Comparison of ENCODE assay signal across 8 cellular contexts in genomic region chr7:76047305-76047810, GRCh38. TPM values are rescaled to one million over a fixed set of nuclear protein-coding genes. Genes with fewer than 3 reads are reported as not detected.
DNase-seq lines count a peak whose midpoint lies in the region; ATAC-seq and TF ChIP-seq lines count a peak whose summit lies in the region.

No MANE protein-coding gene starts in this region.

- H3K4me1 ChIP-seq in HCT116 (ENCODE audit: control insufficient read depth in 1 of 2, insufficient read depth in 2 of 2, low read length in 2 of 2) (peaks cover 5 to 21% of the 10 kb centered on the region in 2 experiments), fibroblast of lung (ENCODE audit: control insufficient read depth, extremely low read depth, insufficient read depth, low read length) (peaks cover 5% of the 10 kb centered on the region), neuron (ENCODE audit: insufficient read depth, low read length) (peaks cover 16% of the 10 kb centered on the region)

- TF ChIP-seq CTCF in HCT116 (IDR thresholded peaks at IDR 0.05 in 2 of 3, conservative IDR thresholded peaks at IDR 0.05 in 1 of 3; ENCODE audit: borderline replicate concordance in 1 of 3, insufficient read depth in 1 of 3, low read depth in 2 of 3, low read length in 2 of 3) = no peak
- no peak for TF ChIP-seq CTCF in fibroblast of lung (conservative IDR thresholded peaks at IDR 0.05 in 1 of 2, IDR thresholded peaks at IDR 0.05 in 1 of 2; ENCODE audit: low read depth in 1 of 2, low read length in 2 of 2)

- H3K9ac ChIP-seq in HCT116 (ENCODE audit: low read length) (peak overlapping the region; percentile 100), fibroblast of lung (ENCODE audit: insufficient read depth, low read length) (peak overlapping the region; percentile 97)

- intact Hi-C loops in HCT116 (cut with micrococcal nuclease) = loop anchor here (5.0 kb wide), 1 partner anchor 85 kb away; no protein-coding TSS in a partner anchor

- no peaks in the 10 kb centered on the region for H3K27me3 ChIP-seq in HCT116 (ENCODE audit: insufficient read depth, low read length)
- no peaks in the 10 kb centered on the region for H3K27me3 ChIP-seq in fibroblast of lung (ENCODE audit: control insufficient read depth, insufficient read depth, low read length)
- no peaks in the 10 kb centered on the region for H3K27me3 ChIP-seq in neuron (ENCODE audit: insufficient read depth, low read length)

- H2AFZ ChIP-seq in HCT116 (ENCODE audit: low read depth, low read length, poor library complexity, severe bottlenecking) (no peak overlapping the region), fibroblast of lung (ENCODE audit: low read length) (peak overlapping the region; percentile 74), neuron (ENCODE audit: low read depth, low read length) (peak overlapping the region; percentile 62)

- peak overlapping the region; percentile 99 for H3K4me3 Mint-ChIP-seq in T-helper 2 cell treated with Interferon-gamma antibody and Interleukin-4, amounts not matched to agents 5 μg/mL and 100 μg/mL, for 36 hours

- peaks cover 0 to 16% of the 10 kb centered on the region in 2 experiments; a peak in 1 of 4 replicates for H3K36me3 ChIP-seq in HCT116 (ENCODE audit: control insufficient read depth in 1 of 2, insufficient read depth in 2 of 2, low read length in 2 of 2)
- H3K36me3 ChIP-seq in fibroblast of lung (ENCODE audit: control insufficient read depth, insufficient read depth, low read length) = peaks cover 4% of the 10 kb centered on the region
- peaks cover 16% of the 10 kb centered on the region for H3K36me3 ChIP-seq in neuron (ENCODE audit: insufficient read depth, low read length)

- peaks cover 33% of the 10 kb centered on the region for H3K4me1 Mint-ChIP-seq in T-helper 2 cell treated with Interferon-gamma antibody and Interleukin-4, amounts not matched to agents 5 μg/mL and 100 μg/mL, for 36 hours (ENCODE audit: low read depth)

- H3K27ac ChIP-seq in HCT116 (ENCODE audit: low read depth, low read length) = peak overlapping the region; percentile 82
- H3K27ac ChIP-seq in fibroblast of lung (ENCODE audit: insufficient read depth, low read length) = peak overlapping the region; percentile 94

- H4K20me1 ChIP-seq in HCT116 (ENCODE audit: insufficient read depth) (no peaks in the 10 kb centered on the region), fibroblast of lung (ENCODE audit: control insufficient read depth, extremely low read depth, insufficient read depth, low read length) (no peaks in the 10 kb centered on the region)

- RAD21 ChIA-PET in HCT116 (lab: Charles Lee; ENCODE audit: low non-redundant PET in 1 of 2, low total read pairs in 2 of 2, uncharacterized antibody in 2 of 2, unreplicated experiment in 2 of 2) = no interaction called here

- TF ChIP-seq POLR2A in HCT116 (IDR thresholded peaks at IDR 0.05; ENCODE audit: borderline replicate concordance, extremely low read depth, insufficient read depth, insufficient read length) = no peak

- no peak for TF ChIP-seq RAD21 in HCT116 (IDR thresholded peaks at IDR 0.05; ENCODE audit: low read depth)

- H3K79me2 ChIP-seq in HCT116 (ENCODE audit: insufficient read depth, low read length) (peaks cover 79% of the 10 kb centered on the region), fibroblast of lung (ENCODE audit: control insufficient read depth, insufficient read depth, low read length) (peaks cover 60% of the 10 kb centered on the region)

- POLR2A ChIA-PET in HCT116 (lab: Charles Lee) = interaction anchor here (0.7 to 1.1 kb wide), 5 partner anchors 10 to 119 kb away, joined by 3 to 4 read pairs (median 3); no protein-coding TSS in a partner anchor

- TSS peak; percentile 89 for BruUV-seq in HCT116 (replicated peaks; lab: Mats Ljungman, UMichigan)

- no peaks in the 10 kb centered on the region for H3K9me3 Mint-ChIP-seq in T-helper 2 cell treated with Interferon-gamma antibody and Interleukin-4, amounts not matched to agents 5 μg/mL and 100 μg/mL, for 36 hours

- H3K4me2 ChIP-seq in HCT116 (ENCODE audit: low read length) = peak overlapping the region; percentile 78
- H3K4me2 ChIP-seq in fibroblast of lung (ENCODE audit: extremely low read depth, insufficient read depth, low read length) = peak overlapping the region; percentile 75

- H3K27me3 Mint-ChIP-seq in T-helper 2 cell treated with Interferon-gamma antibody and Interleukin-4, amounts not matched to agents 5 μg/mL and 100 μg/mL, for 36 hours (ENCODE audit: low read depth) = no peaks in the 10 kb centered on the region

- no peak; the same call in 1 of the 2 replicates for ATAC-seq in HCT116

- CTCF ChIA-PET in HCT116 (lab: Charles Lee) = interaction anchor here (0.8 to 1.1 kb wide), 3 partner anchors 80 to 267 kb away, joined by 3 to 5 read pairs (median 3); no protein-coding TSS in a partner anchor

- H3K4me3 ChIP-seq in HCT116 (replicated peaks in 1 of 2; ENCODE audit: low read depth in 1 of 2, low read length in 2 of 2) (peak overlapping the region; percentile 88 to 98), fibroblast of lung (replicated peaks in 1 of 4; ENCODE audit: control extremely low read depth in 1 of 4, insufficient read depth in 1 of 4, low read depth in 3 of 4, low read length in 4 of 4) (peak overlapping the region; percentile 84 to 96 (median 94)), neuron (ENCODE audit: low read length) (peak overlapping the region; percentile 69)

- H3K9me2 ChIP-seq in HCT116 (ENCODE audit: insufficient read depth) = no peaks in the 10 kb centered on the region

- no peaks in the 10 kb centered on the region for H3K9me3 ChIP-seq in HCT116 (ENCODE audit: control insufficient read depth in 1 of 2, insufficient read depth in 1 of 2, low read depth in 1 of 2, low read length in 2 of 2)
- H3K9me3 ChIP-seq in fibroblast of lung (ENCODE audit: control insufficient read depth, insufficient read depth, low read depth, low read length) = no peaks in the 10 kb centered on the region
- no peaks in the 10 kb centered on the region for H3K9me3 ChIP-seq in neuron (ENCODE audit: low read length)

- DNase-seq in CD1c-positive myeloid dendritic cell (ENCODE audit: extremely low spot score) = peak; percentile 43
- DNase-seq in HCT116 (ENCODE audit: low read depth, low spot score) = no peak
- no peak for DNase-seq in T-helper 2 cell treated with Interferon-gamma antibody and Interleukin-4, amounts not matched to agents 5 μg/mL and 100 μg/mL, for 36 hours (ENCODE audit: low spot score)
- peak in 1 of 2 donors; percentile 6 for DNase-seq in fibroblast of lung (ENCODE audit: low read depth in 2 of 2)
- DNase-seq in GM19240 (ENCODE audit: insufficient read length, low spot score) = no peak
- no peak for DNase-seq in MV-4-11 (lab: John Stamatoyannopoulos, UW)
- DNase-seq in NCI-H82 (lab: John Stamatoyannopoulos, UW) = no peak

- H3K36me3 Mint-ChIP-seq in T-helper 2 cell treated with Interferon-gamma antibody and Interleukin-4, amounts not matched to agents 5 μg/mL and 100 μg/mL, for 36 hours (ENCODE audit: low read depth) = peaks cover 34% of the 10 kb centered on the region

- H3K27ac Mint-ChIP-seq in T-helper 2 cell treated with Interferon-gamma antibody and Interleukin-4, amounts not matched to agents 5 μg/mL and 100 μg/mL, for 36 hours = peak overlapping the region; percentile 98

TF ChIP-seq in HCT116, 20 proteins besides CTCF, POLR2A, EP300 and RAD21:
- no peak for TF ChIP-seq POLR2AphosphoS5 (IDR thresholded peaks at IDR 0.05; ENCODE audit: low read depth, low read length)
- no peak for TF ChIP-seq SIN3A (IDR thresholded peaks at IDR 0.05; ENCODE audit: low read depth)
- no peak for TF ChIP-seq ZBTB33 (IDR thresholded peaks at IDR 0.05; ENCODE audit: extremely low read depth, insufficient replicate concordance, low read length)
- no peak for TF ChIP-seq EZH2phosphoT487 (IDR thresholded peaks at IDR 0.05; ENCODE audit: borderline replicate concordance)

RNA-seq across cellular contexts. Expression of gene STYXL1, which starts 0.4 kb away (rescaled TPM):
- total RNA-seq in HCT116 (2021; ENCODE audit: unreplicated experiment) (32.5 TPM), fibroblast of lung (49.0 and 49.3 TPM in 2 replicates)
- polyA plus RNA-seq in HCT116 (2012) = 32.6 and 41.3 TPM in 2 replicates
- 49.8 and 61.2 TPM in 2 replicates for polyA plus RNA-seq in fibroblast of lung
- 34.7 and 41.7 TPM in 2 replicates for polyA plus RNA-seq in fibroblast of lung (2012)
- polyA minus RNA-seq in fibroblast of lung (ENCODE audit: low replicate concordance) = 35.4 and 48.1 TPM in 2 replicates

RNA-seq across cellular contexts. Expression of gene MDH2, which starts 0.5 kb away (rescaled TPM):
- 357 TPM for total RNA-seq in HCT116 (2021; ENCODE audit: unreplicated experiment)
- polyA plus RNA-seq in HCT116 (2012) = 302 and 322 TPM in 2 replicates
- total RNA-seq in fibroblast of lung = 29.5 and 49.4 TPM in 2 replicates
- 90.7 and 131 TPM in 2 replicates for polyA plus RNA-seq in fibroblast of lung
- 155 and 206 TPM in 2 replicates for polyA plus RNA-seq in fibroblast of lung (2012)
- 313 and 535 TPM in 2 replicates for polyA minus RNA-seq in fibroblast of lung (ENCODE audit: low replicate concordance)

RNA-seq across cellular contexts. Expression of gene TMEM120A, which starts 53.0 kb away (rescaled TPM):
- 25.9 TPM for total RNA-seq in HCT116 (2021; ENCODE audit: unreplicated experiment)
- 38.7 and 46.3 TPM in 2 replicates for polyA plus RNA-seq in HCT116 (2012)
- total RNA-seq in fibroblast of lung = 27.7 and 56.1 TPM in 2 replicates
- polyA plus RNA-seq in fibroblast of lung = 56.5 and 62.3 TPM in 2 replicates
- 49.7 and 50.7 TPM in 2 replicates for polyA plus RNA-seq in fibroblast of lung (2012)
- polyA minus RNA-seq in fibroblast of lung (ENCODE audit: low replicate concordance) = 59.9 and 108 TPM in 2 replicates
